In the genomic region with DNA sequence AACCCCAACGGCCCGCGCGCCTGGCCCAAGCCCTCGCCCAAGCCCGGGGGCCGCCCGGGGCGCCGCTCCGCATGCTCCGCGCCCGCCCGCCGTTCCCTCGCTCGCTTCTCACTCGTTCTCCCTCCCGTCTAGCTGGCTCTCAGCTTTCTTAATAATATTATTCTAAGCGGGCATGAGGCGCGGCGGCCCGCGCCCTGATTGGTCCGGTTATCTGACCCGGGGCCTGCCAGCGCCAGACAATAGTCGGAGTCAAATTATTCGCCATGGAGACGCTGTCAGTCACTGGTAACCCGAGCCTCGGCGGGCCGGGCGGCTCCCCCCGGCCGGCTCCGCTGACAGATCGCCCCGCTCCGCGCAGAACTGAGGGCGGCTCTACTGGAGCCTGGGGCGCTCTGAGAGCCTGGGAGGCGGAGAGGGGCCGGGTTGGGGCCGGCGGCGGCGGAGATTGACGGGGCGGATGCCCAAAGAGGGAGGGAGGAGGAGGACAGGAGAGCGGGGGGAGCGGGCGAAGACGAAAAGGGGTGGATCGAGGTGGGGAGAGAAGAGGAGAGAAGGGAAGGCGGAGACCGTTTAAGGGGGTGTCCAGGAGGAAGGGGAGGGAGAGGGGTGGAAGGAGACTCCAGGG, we compare ENCODE assay signal across 8 cellular contexts. TPM values are rescaled to one million over a fixed set of nuclear protein-coding genes. Genes with fewer than 3 reads are reported as not detected.
DNase-seq lines count a peak whose midpoint lies in the region; ATAC-seq, FAIRE-seq and TF ChIP-seq lines count a peak whose summit lies in the region.

A gene (minus strand): TSS at position 150 of the 625 bp plus-strand sequence. CDS start 342 bp downstream, outside the sequence.

- peaks cover 36% of the 10 kb centered on the region for H3K9me3 ChIP-seq in AG04450 (ENCODE audit: control insufficient read depth, insufficient read depth, low read length)
- no peaks in the 10 kb centered on the region for H3K9me3 ChIP-seq in GM23248 (ENCODE audit: low read depth)
- no peaks in the 10 kb centered on the region for H3K9me3 ChIP-seq in right atrium auricular region

- H3K36me3 ChIP-seq in GM23248 (ENCODE audit: low read depth) (no peaks in the 10 kb centered on the region), right atrium auricular region (no peaks in the 10 kb centered on the region)

- H3K79me2 ChIP-seq in GM23248 (ENCODE audit: insufficient read depth): no peaks in the 10 kb centered on the region

- H3K9ac ChIP-seq in GM23248: peak within 1 kb of the TSS; percentile 66

- H3K4me3 ChIP-seq in AG04450 (ENCODE audit: low read depth, low read length): peak within 1 kb of the TSS; percentile 34
- peak within 1 kb of the TSS; percentile 73 for H3K4me3 ChIP-seq in GM23248
- H3K4me3 ChIP-seq in astrocyte of the cerebellum (ENCODE audit: low read depth, low read length): peak within 1 kb of the TSS; percentile 41
- peak within 1 kb of the TSS; percentile 38 to 55 for H3K4me3 ChIP-seq in right atrium auricular region

- FAIRE-seq in RCC 7860 (lab: Jason Lieb, UNC): no peak

- CTCF ChIA-PET in AG04450 (lab: Charles Lee): no interaction called here

- DNase-seq in AG04450 (ENCODE audit: low read depth, low spot score) (peak; percentile 41), GM23248 (peak; percentile 93), NCI-H2227 (lab: John Stamatoyannopoulos, UW; ENCODE audit: unreplicated experiment) (peak; percentile 98), astrocyte of the cerebellum (ENCODE audit: low read depth) (peak; percentile 77), right atrium auricular region (ENCODE audit: low spot score) (peak; percentile 96), progenitor cell of endocrine pancreas (ENCODE audit: low spot score, unreplicated experiment) (peak; percentile 79), RCC 7860 (ENCODE audit: low spot score) (no peak)

- H3K4me1 Mint-ChIP-seq in progenitor cell of endocrine pancreas (ENCODE audit: low read depth): peaks cover 11% of the 10 kb centered on the region

- TF ChIP-seq CTCF in AG04450 (IDR thresholded peaks at IDR 0.05; ENCODE audit: low read depth, low read length) (no peak), astrocyte of the cerebellum (IDR thresholded peaks at IDR 0.05; ENCODE audit: low read depth, low read length, missing control alignments) (no peak), right atrium auricular region (IDR thresholded peaks at IDR 0.05) (no peak), progenitor cell of endocrine pancreas (IDR thresholded peaks at IDR 0.05; ENCODE audit: unreplicated experiment) (no peak)

- in situ Hi-C loops in GM23248 (cut with MboI) (no loop called here), astrocyte of the cerebellum (cut with HindIII; ENCODE audit: low sequenced_read_pairs) (no loop called here)

- no peaks in the 10 kb centered on the region for H4K20me1 ChIP-seq in GM23248 (ENCODE audit: insufficient read depth)

- H3K9me2 ChIP-seq in GM23248 (ENCODE audit: insufficient read depth): no peaks in the 10 kb centered on the region

- 1 to 3% methylated on average over 47 to 60 of the region's 61 CpGs for WGBS in GM23248 (ENCODE audit: low coverage in 1 of 2, low lambda C conversion rate in 2 of 2, missing lambda C conversion rate in 2 of 2), 2 experiments

- peaks cover 93% of the 10 kb centered on the region for H3K27me3 ChIP-seq in AG04450 (ENCODE audit: control insufficient read depth, insufficient read depth, low read length)
- H3K27me3 ChIP-seq in GM23248 (replicated peaks; ENCODE audit: insufficient read depth): peaks cover 39% of the 10 kb centered on the region
- peaks cover 20 to 35% of the 10 kb centered on the region in 2 donors for H3K27me3 ChIP-seq in right atrium auricular region

- H3K27ac Mint-ChIP-seq in progenitor cell of endocrine pancreas: peak within 1 kb of the TSS; percentile 71

- ATAC-seq in HG02970 (IDR thresholded peaks at IDR 0.05; ENCODE audit: low FRiP score, unreplicated experiment): no peak

- H3K4me3 Mint-ChIP-seq in progenitor cell of endocrine pancreas (ENCODE audit: low read depth): peak within 1 kb of the TSS; percentile 61

- no peak within 1 kb of the TSS for H3K27ac ChIP-seq in AG04450 (ENCODE audit: low read depth, low read length)
- H3K27ac ChIP-seq in GM23248: no peak within 1 kb of the TSS; the same call in 1 of the 2 replicates
- peak within 1 kb of the TSS; percentile 73 to 75 for H3K27ac ChIP-seq in right atrium auricular region

- H3K36me3 Mint-ChIP-seq in progenitor cell of endocrine pancreas (ENCODE audit: insufficient read depth): peaks cover 1% of the 10 kb centered on the region

- peak within 1 kb of the TSS; percentile 92 for H2AFZ ChIP-seq in GM23248

- H3K27me3 Mint-ChIP-seq in progenitor cell of endocrine pancreas: peaks cover 83% of the 10 kb centered on the region

- peak within 1 kb of the TSS; percentile 89 for H3K4me2 ChIP-seq in GM23248 (ENCODE audit: unreplicated experiment)

- POLR2A ChIA-PET in AG04450 (lab: Yijun Ruan, JAX): interaction anchor here (0.6 kb wide), 1 partner anchor 50 kb away, joined by 3 read pairs; no protein-coding TSS in a partner anchor

- H3K4me1 ChIP-seq in GM23248 (ENCODE audit: insufficient read depth) (0 out of 2 replicates have a peak, but pooled peaks cover 4% of the 10 kb centered on the region), right atrium auricular region (peaks cover 0 to 76% of the 10 kb centered on the region in 2 donors)

- H3F3A ChIP-seq in GM23248 (ENCODE audit: insufficient read depth): peaks cover 6% of the 10 kb centered on the region; the same call in 1 of the 2 replicates

- H3K9me3 Mint-ChIP-seq in progenitor cell of endocrine pancreas (ENCODE audit: low read depth): no peaks in the 10 kb centered on the region

RNA-seq across cellular contexts. Expression of the gene that starts here (rescaled TPM):
- polyA plus RNA-seq in AG04450 (2011; rRNA removed) (not detected in 2 replicates), GM23248 (2016; fragmentation: Nextera tagmentation; extraction: Ambion mirVana) (0.19 and 0.22 TPM in 2 replicates)
- polyA minus RNA-seq in AG04450 (2011; rRNA and poly(A)+ RNA removed): not detected in 2 replicates
- total RNA-seq in GM23248 (2014; rRNA removed; shearing (Covaris generic)): 0.63 TPM in 1 of 2 replicates, not detected in the other
- total RNA-seq in right atrium auricular region (1 to 10 TPM; 1.1 to 2.3 TPM), progenitor cell of endocrine pancreas (4.0 and 7.0 TPM in 2 replicates)

Comparison
In these comparisons a context has a peak if more than half of its experiments do, and no peak if none do; other contexts are left out.
1. Peak in DNase-seq and H3K4me3 ChIP-seq in AG04450; RNA of the gene not detected or under 1 TPM.
2. Peak in DNase-seq, H3K4me3 ChIP-seq, H3K9ac ChIP-seq and H3K4me2 ChIP-seq in GM23248; RNA of the gene not detected or under 1 TPM.
3. H3K27ac ChIP-seq: peak in right atrium auricular region (2 of 2); none in AG04450 (single experiment) and GM23248 (single experiment).
4. Peak in every context shown above with its lines, with median percentiles within 50 percentile points of each other: H3K4me3 ChIP-seq.